ENCODE assay signal across 14 cellular contexts in genomic region chr11:94603587-94603986, GRCh38. TPM values are rescaled to one million over a fixed set of nuclear protein-coding genes. Genes with fewer than 3 reads are reported as not detected.
DNase-seq lines count a peak whose midpoint lies in the region; ATAC-seq and TF ChIP-seq lines count a peak whose summit lies in the region.
"Had no signal": no experiment of that assay in that cellular context is flagged by ENCODE, and none has a peak within 500 bp of the region (broad histone marks: within the 10 kb centered on the region; RNA-seq: fewer than 3 reads in every experiment).

No MANE protein-coding gene starts in this region.

- H3K4ac ChIP-seq in mesenchymal stem cell (ENCODE audit: low read depth in 1 of 2, low read length in 2 of 2), result no peak overlapping the region

- H3K4me1 Mint-ChIP-seq in type B pancreatic cell (ENCODE audit: unreplicated experiment), result peaks cover 16% of the 10 kb centered on the region
- H3K4me1 Mint-ChIP-seq in activated naive CD8-positive, alpha-beta T cell treated with anti-CD3 and anti-CD28 coated beads, Interleukin-2, amount 50 U/mL, for 24 hours, result peaks cover 2% of the 10 kb centered on the region

- no peaks in the 10 kb centered on the region for H3K79me1 ChIP-seq in mesenchymal stem cell (replicated peaks; ENCODE audit: low read length, poor library complexity, severe bottlenecking)

- H3K18ac ChIP-seq in mesenchymal stem cell (ENCODE audit: low read depth in 1 of 2, low read length in 2 of 2), result no peak overlapping the region

- H3K4me3 ChIP-seq in DOHH2 (ENCODE audit: low read length) (peak overlapping the region; percentile 63), duodenal mucosa (ENCODE audit: low read depth in 1 of 2, low read length in 2 of 2) (peak overlapping the region in 1 of 2 donors; percentile 29), mesenchymal stem cell (ENCODE audit: insufficient read depth in 1 of 2, low read depth in 1 of 2, low read length in 2 of 2) (no peak overlapping the region)
- H3K4me3 ChIP-seq: GM12878, GM23338 had no signal

- no peaks in the 10 kb centered on the region for H3F3A ChIP-seq in DOHH2 (ENCODE audit: control insufficient read depth, insufficient read depth)

- H3K79me2 ChIP-seq in DOHH2 (ENCODE audit: control insufficient read depth, low read length), result no peaks in the 10 kb centered on the region

- H3K27ac Mint-ChIP-seq in type B pancreatic cell, result peak overlapping the region; percentile 87
- H3K27ac Mint-ChIP-seq in activated naive CD8-positive, alpha-beta T cell treated with anti-CD3 and anti-CD28 coated beads, Interleukin-2, amount 50 U/mL, for 24 hours, result no peak overlapping the region
- H3K27ac Mint-ChIP-seq: GM23338 had no signal

- no peak for DNase-seq in mesenchymal stem cell
- DNase-seq in type B pancreatic cell (ENCODE audit: extremely low spot score, unreplicated experiment), result no peak
- no peak for DNase-seq in KG1 (lab: John Stamatoyannopoulos, UW)
- no peak for DNase-seq in activated naive CD8-positive, alpha-beta T cell treated with anti-CD3 and anti-CD28 coated beads, Interleukin-2, amount 50 U/mL, for 24 hours
- DNase-seq: NCI-H1092, NCI-H1436 treated with DMSO at 0.1 percent for 48 hours, NCI-H2081, NCI-H446 treated with DMSO at 0.1 percent for 48 hours had no signal

- H3K4me2 ChIP-seq in DOHH2 (ENCODE audit: low read length) (peak overlapping the region; percentile 74), mesenchymal stem cell (ENCODE audit: low read length, poor library complexity, severe bottlenecking) (no peak overlapping the region)
- H3K4me2 ChIP-seq: GM23338 had no signal

- no peak overlapping the region for H4K91ac ChIP-seq in mesenchymal stem cell (ENCODE audit: low read length)

- no peaks in the 10 kb centered on the region for H4K20me1 ChIP-seq in DOHH2 (ENCODE audit: control insufficient read depth, insufficient read depth, low read depth, low read length)

- H3K27me3 Mint-ChIP-seq in type B pancreatic cell, result no peaks in the 10 kb centered on the region
- no peaks in the 10 kb centered on the region for H3K27me3 Mint-ChIP-seq in activated naive CD8-positive, alpha-beta T cell treated with anti-CD3 and anti-CD28 coated beads, Interleukin-2, amount 50 U/mL, for 24 hours

- peak overlapping the region; percentile 7 to 15 for H3K9ac ChIP-seq in duodenal mucosa (ENCODE audit: low read depth in 1 of 2, low read length in 2 of 2)
- H3K9ac ChIP-seq in mesenchymal stem cell (ENCODE audit: low read length), result no peak overlapping the region

- no peak overlapping the region for H3K4me3 Mint-ChIP-seq in type B pancreatic cell
- H3K4me3 Mint-ChIP-seq in activated naive CD8-positive, alpha-beta T cell treated with anti-CD3 and anti-CD28 coated beads, Interleukin-2, amount 50 U/mL, for 24 hours, result no peak overlapping the region
- H3K4me3 Mint-ChIP-seq: GM23338 had no signal

- H3K36me3 ChIP-seq in DOHH2 (ENCODE audit: control insufficient read depth, low read length), result no peaks in the 10 kb centered on the region
- peaks cover 10 to 22% of the 10 kb centered on the region in 2 donors for H3K36me3 ChIP-seq in duodenal mucosa (ENCODE audit: control insufficient read depth in 1 of 2, insufficient read depth in 2 of 2, low read length in 2 of 2)
- H3K36me3 ChIP-seq in mesenchymal stem cell (ENCODE audit: control insufficient read depth in 1 of 2, insufficient read depth in 2 of 2, low read depth in 1 of 2, low read length in 2 of 2), result peaks cover 0 to 17% of the 10 kb centered on the region in 2 experiments

- H4K8ac ChIP-seq in mesenchymal stem cell (ENCODE audit: low read length), result no peak overlapping the region

- no peak overlapping the region for H2BK15ac ChIP-seq in mesenchymal stem cell (ENCODE audit: low read depth, poor library complexity, severe bottlenecking)

- H3K27ac ChIP-seq in DOHH2 (ENCODE audit: low read depth, low read length) (peak overlapping the region; percentile 76), duodenal mucosa (ENCODE audit: low read depth, low read length) (peak overlapping the region; percentile 76), mesenchymal stem cell (ENCODE audit: low read length, poor library complexity, severe bottlenecking) (peak overlapping the region; percentile 85)

- no peak overlapping the region for H2BK120ac ChIP-seq in mesenchymal stem cell (ENCODE audit: low read depth, low read length)

- WGBS in mesenchymal stem cell, result no CpG with 5 or more reads among the region's 1 CpG

- TF ChIP-seq CTCF in DOHH2 (IDR thresholded peaks at IDR 0.05; ENCODE audit: low read depth, low read length, poor library complexity, severe bottlenecking) (no peak), type B pancreatic cell (conservative IDR thresholded peaks at IDR 0.05) (no peak)

- H3K9me3 Mint-ChIP-seq in type B pancreatic cell, result peaks cover 9% of the 10 kb centered on the region
- no peaks in the 10 kb centered on the region for H3K9me3 Mint-ChIP-seq in activated naive CD8-positive, alpha-beta T cell treated with anti-CD3 and anti-CD28 coated beads, Interleukin-2, amount 50 U/mL, for 24 hours

- no peaks in the 10 kb centered on the region for H3K27me3 ChIP-seq in DOHH2 (ENCODE audit: control insufficient read depth, low read length)
- H3K27me3 ChIP-seq in duodenal mucosa (ENCODE audit: control insufficient read depth in 1 of 2, insufficient read depth in 2 of 2, low read length in 2 of 2), result no peaks in the 10 kb centered on the region
- no peaks in the 10 kb centered on the region for H3K27me3 ChIP-seq in mesenchymal stem cell (ENCODE audit: control insufficient read depth in 1 of 2, insufficient read depth in 1 of 2, low read length in 2 of 2)

- no peak overlapping the region for H2AK5ac ChIP-seq in mesenchymal stem cell (ENCODE audit: low read length, severe bottlenecking)

- no peak overlapping the region for H2BK5ac ChIP-seq in mesenchymal stem cell (ENCODE audit: low read depth, low read length, poor library complexity, severe bottlenecking)

- no peak overlapping the region for H2BK12ac ChIP-seq in mesenchymal stem cell (ENCODE audit: low read length in 2 of 2)

- no peak overlapping the region for H3K14ac ChIP-seq in mesenchymal stem cell (ENCODE audit: low read length in 2 of 2)

- no peak for ATAC-seq in GM18858 (IDR thresholded peaks at IDR 0.05; ENCODE audit: unreplicated experiment)
- ATAC-seq in activated naive CD8-positive, alpha-beta T cell treated with anti-CD3 and anti-CD28 coated beads, Interleukin-2, amount 50 U/mL, for 24 hours, result no peak
- ATAC-seq: HCT116 had no signal

- H3K9me2 ChIP-seq in DOHH2 (replicated peaks; ENCODE audit: control insufficient read depth, low read length), result no peaks in the 10 kb centered on the region

- peaks cover 14% of the 10 kb centered on the region for H3K36me3 Mint-ChIP-seq in type B pancreatic cell
- no peaks in the 10 kb centered on the region for H3K36me3 Mint-ChIP-seq in activated naive CD8-positive, alpha-beta T cell treated with anti-CD3 and anti-CD28 coated beads, Interleukin-2, amount 50 U/mL, for 24 hours (ENCODE audit: low read depth)

- H3K4me1 ChIP-seq in DOHH2 (ENCODE audit: control insufficient read depth, low read length), result peaks cover 20% of the 10 kb centered on the region
- H3K4me1 ChIP-seq in duodenal mucosa (ENCODE audit: control insufficient read depth in 1 of 2, insufficient read depth in 2 of 2, low read length in 2 of 2), result peaks cover 4 to 22% of the 10 kb centered on the region in 2 donors
- no peaks in the 10 kb centered on the region for H3K4me1 ChIP-seq in mesenchymal stem cell (ENCODE audit: control insufficient read depth, insufficient read depth, low read depth, low read length)

- no peak overlapping the region for H3K23ac ChIP-seq in mesenchymal stem cell (ENCODE audit: low read length in 2 of 2)

- H2AFZ ChIP-seq in mesenchymal stem cell (ENCODE audit: low read depth, low read length), result no peak overlapping the region
- H2AFZ ChIP-seq: GM23338 had no signal

- H3K9me3 ChIP-seq in DOHH2 (ENCODE audit: control insufficient read depth, insufficient read depth, low read length) (no peaks in the 10 kb centered on the region), duodenal mucosa (ENCODE audit: control insufficient read depth in 1 of 2, low read length in 2 of 2) (peaks cover 0 to 2% of the 10 kb centered on the region in 2 donors), mesenchymal stem cell (ENCODE audit: control insufficient read depth, low read length) (no peaks in the 10 kb centered on the region)

RNA-seq across cellular contexts. Expression of gene PIWIL4, which starts 36.4 kb away (rescaled TPM):
- polyA plus RNA-seq in mesenchymal stem cell (2013, experiment 1 of 2), result 0.23 TPM
- polyA plus RNA-seq in mesenchymal stem cell (2013, experiment 2 of 2), result 0.27 TPM
- total RNA-seq in type B pancreatic cell (ENCODE audit: low replicate concordance), result 4.2 and 11.6 TPM in 2 replicates

RNA-seq across cellular contexts. Expression of gene FUT4, which starts 59.9 kb away (rescaled TPM):
- polyA plus RNA-seq in mesenchymal stem cell (2013, experiment 1 of 2), result 2.7 TPM
- polyA plus RNA-seq in mesenchymal stem cell (2013, experiment 2 of 2), result 2.9 TPM
- 10.4 and 40.1 TPM in 2 replicates for total RNA-seq in type B pancreatic cell (ENCODE audit: low replicate concordance)
